Comparison of ENCODE assay signal across 7 cellular contexts in the genomic region with DNA sequence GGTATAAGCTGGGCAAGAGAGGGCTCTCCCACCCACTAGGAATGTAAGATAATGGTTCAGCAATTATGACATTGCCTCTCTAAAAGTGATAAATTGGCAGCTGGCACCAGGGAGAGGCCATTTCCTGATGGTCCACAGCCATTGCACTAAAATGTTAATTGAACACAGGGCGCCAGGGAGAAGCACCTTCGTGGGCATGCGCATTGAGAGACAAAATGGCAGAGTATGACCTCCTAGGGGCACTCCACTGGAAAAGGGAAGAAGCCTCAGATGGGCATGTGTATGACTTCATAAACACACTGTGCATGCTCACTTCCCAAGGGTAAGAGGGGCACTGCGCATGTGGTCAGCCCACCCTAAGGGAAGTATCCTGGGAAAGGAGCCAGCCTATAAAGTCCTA.
"Had no signal": no experiment of that assay in that cellular context is flagged by ENCODE, and none has a peak within 500 bp of the region (broad histone marks: within the 10 kb centered on the region; RNA-seq: fewer than 3 reads in every experiment).

No MANE protein-coding gene starts in this region.

- ATAC-seq: HCT116, HepG2 had no signal

- H3K4me3 ChIP-seq: GM23248, HAP-1 had no signal

- H3K4me1 ChIP-seq: HAP-1 had no signal

- DNase-seq: GM23248, GOT3, H7, HFFc6 had no signal

- H3K36me3 ChIP-seq: HAP-1 had no signal

- H3K9me3 ChIP-seq: HAP-1 had no signal
